Comparison of ENCODE assay signal across 1 cellular context in genomic region chr10:95675403-95676116, GRCh38.
TF ChIP-seq lines count a peak whose summit lies in the region.

No MANE protein-coding gene starts in this region.

TF ChIP-seq in HCT116, 20 proteins besides CTCF, POLR2A, EP300 and RAD21 (continued from another document):
- TF ChIP-seq REST (IDR thresholded peaks at IDR 0.05; ENCODE audit: low read depth) (no peak), FOSL1 (IDR thresholded peaks at IDR 0.05; ENCODE audit: low read depth) (peak; percentile 42; the same call in 1 of the 2 replicates), SIN3A (IDR thresholded peaks at IDR 0.05; ENCODE audit: low read depth) (peak; percentile 42; the same call in 1 of the 2 replicates), EGR1 (IDR thresholded peaks at IDR 0.05; ENCODE audit: low read depth) (no peak), MAX (IDR thresholded peaks at IDR 0.05) (no peak; the same call in 1 of the 2 replicates)
